12 cellular contexts compared by ENCODE assay signal in the genomic region with DNA sequence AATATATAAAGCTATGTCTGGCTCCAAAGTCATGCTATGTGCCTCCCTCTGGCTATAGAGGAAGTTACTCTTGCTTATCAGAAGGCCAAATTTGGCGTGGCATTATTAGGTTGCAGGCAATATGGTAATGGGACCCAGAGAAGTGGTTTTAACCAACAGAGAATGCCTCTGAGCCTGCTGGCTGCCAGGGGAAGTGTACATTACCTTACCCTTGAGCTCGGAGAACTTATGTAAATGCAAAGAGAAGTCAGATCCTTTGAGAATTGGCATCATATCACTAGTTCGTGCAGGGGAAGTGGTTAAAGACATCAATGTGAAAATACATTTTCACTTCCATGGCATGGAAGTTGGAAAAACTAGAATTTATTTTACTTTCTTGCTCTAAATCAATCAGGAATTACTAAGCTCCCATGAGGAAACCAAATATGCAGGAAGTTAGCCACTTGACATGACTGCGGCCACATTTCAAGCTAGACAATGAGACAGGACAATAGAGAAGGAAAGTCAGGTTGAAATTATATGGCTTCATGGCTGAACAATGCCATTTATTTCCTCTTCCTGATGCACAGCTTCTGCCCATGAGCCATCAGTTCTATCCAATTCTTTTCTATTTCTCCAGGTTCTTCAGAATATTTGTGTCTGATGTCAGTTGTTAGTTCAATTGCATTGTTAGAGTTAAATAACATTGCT.
"Had no signal": no experiment of that assay in that cellular context is flagged by ENCODE, and none has a peak within 500 bp of the region (broad histone marks: within the 10 kb centered on the region; RNA-seq: fewer than 3 reads in every experiment).

No MANE protein-coding gene starts in this region.

- H3K4me3 Mint-ChIP-seq: activated naive CD8-positive, alpha-beta T cell treated with anti-CD3 and anti-CD28 coated beads for 36 hours; activated T-helper 1 cell treated with anti-CD3 and anti-CD28 coated beads, Interleukin-12 subunit alpha, Interleukin-12 subunit beta, Interleukin-2, Interleukin-4 antibody, amounts not matched to agents 30 ng/mL and 10 ng/mL and 1 ng/mL, durations not matched to agents 14 hours and 24 hours and 36 hours; natural killer cell had no signal

- H3K4me1 Mint-ChIP-seq: activated naive CD8-positive, alpha-beta T cell treated with anti-CD3 and anti-CD28 coated beads for 36 hours; natural killer cell had no signal

- H3K36me3 ChIP-seq: brain microvascular endothelial cell, tibial nerve had no signal

- ATAC-seq: left lobe of liver, natural killer cell had no signal

- H3K36me3 Mint-ChIP-seq: activated naive CD8-positive, alpha-beta T cell treated with anti-CD3 and anti-CD28 coated beads for 36 hours; natural killer cell had no signal

- H3K9me3 Mint-ChIP-seq: activated naive CD8-positive, alpha-beta T cell treated with anti-CD3 and anti-CD28 coated beads for 36 hours; activated T-helper 1 cell treated with anti-CD3 and anti-CD28 coated beads, Interleukin-12 subunit alpha, Interleukin-12 subunit beta, Interleukin-2, Interleukin-4 antibody, amounts not matched to agents 30 ng/mL and 10 ng/mL and 1 ng/mL, durations not matched to agents 14 hours and 24 hours and 36 hours; natural killer cell had no signal

- H3K27ac Mint-ChIP-seq: activated naive CD8-positive, alpha-beta T cell treated with anti-CD3 and anti-CD28 coated beads for 36 hours; activated T-helper 1 cell treated with anti-CD3 and anti-CD28 coated beads, Interleukin-12 subunit alpha, Interleukin-12 subunit beta, Interleukin-2, Interleukin-4 antibody, amounts not matched to agents 30 ng/mL and 10 ng/mL and 1 ng/mL, durations not matched to agents 14 hours and 24 hours and 36 hours; natural killer cell had no signal

- H3K27ac ChIP-seq: brain microvascular endothelial cell, tibial nerve had no signal

- H3K4me3 ChIP-seq: tibial nerve had no signal

- DNase-seq: activated naive CD8-positive, alpha-beta T cell treated with anti-CD3 and anti-CD28 coated beads for 36 hours; amygdala; brain microvascular endothelial cell; effector memory CD4-positive, alpha-beta T cell; erythroblast; natural killer cell; stimulated activated CD4-positive, alpha-beta T cell treated with anti-CD3 and anti-CD28 coated beads, Interleukin-2, amount 100 ng/mL, for 48 hours; stimulated activated naive CD4-positive, alpha-beta T cell treated with Interleukin-2 at 50 U/mL for 16 hours; substantia nigra had no signal

- H3K9me3 ChIP-seq: tibial nerve had no signal
